9 cellular contexts compared by ENCODE assay signal in genomic region chr5:68424799-68425537, GRCh38.
DNase-seq lines count a peak whose midpoint lies in the region; ATAC-seq and TF ChIP-seq lines count a peak whose summit lies in the region.
"Had no signal": no experiment of that assay in that cellular context is flagged by ENCODE, and none has a peak within 500 bp of the region (broad histone marks: within the 10 kb centered on the region; RNA-seq: fewer than 3 reads in every experiment).

No MANE protein-coding gene starts in this region.

- WGBS in right cardiac atrium = 72% methylated on average over 6 of the region's 6 CpGs

- no peaks in the 10 kb centered on the region for H3K9me3 ChIP-seq in right cardiac atrium (ENCODE audit: control insufficient read depth, low read length)
- H3K9me3 ChIP-seq: thoracic aorta had no signal

- no peaks in the 10 kb centered on the region for H3K9me3 Mint-ChIP-seq in activated T-helper 1 cell treated with anti-CD3 and anti-CD28 coated beads, Interleukin-12 subunit alpha, Interleukin-12 subunit beta, Interleukin-2, Interleukin-4 antibody, amounts not matched to agents 30 ng/mL and 10 ng/mL and 1 ng/mL, durations not matched to agents 14 hours and 24 hours and 36 hours
- no peaks in the 10 kb centered on the region for H3K9me3 Mint-ChIP-seq in natural killer cell treated with Interleukin-12 subunit alpha and Interleukin-12 subunit beta and Interleukin-15 and Interleukin-18, amount 100 ng/mL, for 72 hours

- H3K27ac Mint-ChIP-seq in activated T-helper 1 cell treated with anti-CD3 and anti-CD28 coated beads, Interleukin-12 subunit alpha, Interleukin-12 subunit beta, Interleukin-2, Interleukin-4 antibody, amounts not matched to agents 30 ng/mL and 10 ng/mL and 1 ng/mL, durations not matched to agents 14 hours and 24 hours and 36 hours = peak overlapping the region; percentile 19
- H3K27ac Mint-ChIP-seq in natural killer cell treated with Interleukin-12 subunit alpha and Interleukin-12 subunit beta and Interleukin-15 and Interleukin-18, amount 100 ng/mL, for 72 hours = peak overlapping the region; percentile 48 to 80

- no peak for TF ChIP-seq CTCF in GM10248 (IDR thresholded peaks at IDR 0.05; ENCODE audit: control extremely low read depth, extremely low read depth, low read depth, missing control alignments)

- POLR2A ChIA-PET in GM10248 (lab: Yijun Ruan, JAX) = no interaction called here

- ATAC-seq in GM21423 (IDR thresholded peaks at IDR 0.05; ENCODE audit: unreplicated experiment) (peak; percentile 85), HG03565 (IDR thresholded peaks at IDR 0.05; ENCODE audit: unreplicated experiment) (peak; percentile 76), Right ventricle myocardium superior (ENCODE audit: poor library complexity) (no peak), right cardiac atrium (no peak)
- ATAC-seq in natural killer cell treated with Interleukin-12 subunit alpha and Interleukin-12 subunit beta and Interleukin-15 and Interleukin-18, amount 100 ng/mL, for 72 hours = peak; percentile 81

- no peaks in the 10 kb centered on the region for H3K27me3 ChIP-seq in right cardiac atrium (ENCODE audit: control insufficient read depth, insufficient read depth)

- peaks cover 5% of the 10 kb centered on the region for H3K27me3 Mint-ChIP-seq in activated T-helper 1 cell treated with anti-CD3 and anti-CD28 coated beads, Interleukin-12 subunit alpha, Interleukin-12 subunit beta, Interleukin-2, Interleukin-4 antibody, amounts not matched to agents 30 ng/mL and 10 ng/mL and 1 ng/mL, durations not matched to agents 14 hours and 24 hours and 36 hours (ENCODE audit: insufficient read depth)
- H3K27me3 Mint-ChIP-seq in natural killer cell treated with Interleukin-12 subunit alpha and Interleukin-12 subunit beta and Interleukin-15 and Interleukin-18, amount 100 ng/mL, for 72 hours = no peaks in the 10 kb centered on the region

- CTCF ChIA-PET in GM10248 (lab: Yijun Ruan, JAX) = interaction anchor here (0.9 to 2.6 kb wide), 6 partner anchors 9 to 133 kb away, joined by 3 to 9 read pairs (median 3); no protein-coding TSS in a partner anchor

- H3K4me1 ChIP-seq in right cardiac atrium (ENCODE audit: control insufficient read depth, insufficient read depth, low read length) = peaks cover 2% of the 10 kb centered on the region

- no peak overlapping the region for H3K4me3 ChIP-seq in right cardiac atrium (ENCODE audit: low read length)
- H3K4me3 ChIP-seq: thoracic aorta had no signal

- peak overlapping the region; percentile 6 for H3K4me3 Mint-ChIP-seq in activated T-helper 1 cell treated with anti-CD3 and anti-CD28 coated beads, Interleukin-12 subunit alpha, Interleukin-12 subunit beta, Interleukin-2, Interleukin-4 antibody, amounts not matched to agents 30 ng/mL and 10 ng/mL and 1 ng/mL, durations not matched to agents 14 hours and 24 hours and 36 hours
- peak overlapping the region; percentile 75 for H3K4me3 Mint-ChIP-seq in natural killer cell treated with Interleukin-12 subunit alpha and Interleukin-12 subunit beta and Interleukin-15 and Interleukin-18, amount 100 ng/mL, for 72 hours

- H3K36me3 Mint-ChIP-seq in activated T-helper 1 cell treated with anti-CD3 and anti-CD28 coated beads, Interleukin-12 subunit alpha, Interleukin-12 subunit beta, Interleukin-2, Interleukin-4 antibody, amounts not matched to agents 30 ng/mL and 10 ng/mL and 1 ng/mL, durations not matched to agents 14 hours and 24 hours and 36 hours (ENCODE audit: low read depth) = no peaks in the 10 kb centered on the region
- H3K36me3 Mint-ChIP-seq in natural killer cell treated with Interleukin-12 subunit alpha and Interleukin-12 subunit beta and Interleukin-15 and Interleukin-18, amount 100 ng/mL, for 72 hours = no peaks in the 10 kb centered on the region

- H3K27ac ChIP-seq in right cardiac atrium (ENCODE audit: low read length) = no peak overlapping the region
- H3K27ac ChIP-seq: thoracic aorta had no signal

- H3K4me1 Mint-ChIP-seq in activated T-helper 1 cell treated with anti-CD3 and anti-CD28 coated beads, Interleukin-12 subunit alpha, Interleukin-12 subunit beta, Interleukin-2, Interleukin-4 antibody, amounts not matched to agents 30 ng/mL and 10 ng/mL and 1 ng/mL, durations not matched to agents 14 hours and 24 hours and 36 hours (ENCODE audit: low read depth) = peaks cover 46% of the 10 kb centered on the region
- H3K4me1 Mint-ChIP-seq in natural killer cell treated with Interleukin-12 subunit alpha and Interleukin-12 subunit beta and Interleukin-15 and Interleukin-18, amount 100 ng/mL, for 72 hours (ENCODE audit: low read depth in 2 of 2) = peaks cover 51 to 54% of the 10 kb centered on the region in 2 donors

- intact Hi-C loops in activated T-helper 1 cell treated with anti-CD3 and anti-CD28 coated beads, Interleukin-12 subunit alpha, Interleukin-12 subunit beta, Interleukin-2, Interleukin-4 antibody, amounts not matched to agents 30 ng/mL and 10 ng/mL and 1 ng/mL, durations not matched to agents 14 hours and 24 hours and 36 hours (cut with micrococcal nuclease) = loop anchor here (1.0 kb wide), 4 partner anchors 9 to 56 kb away; no protein-coding TSS in a partner anchor
- intact Hi-C loops in Right ventricle myocardium superior (cut with DNase I) = no loop called here
- intact Hi-C loops in right cardiac atrium (cut with DNase I) = no loop called here

- DNase-seq in GM10248 (ENCODE audit: extremely low spot score) (peak; percentile 45), Right ventricle myocardium superior (no peak), GM19240 (ENCODE audit: insufficient read length, low spot score) (no peak), right cardiac atrium (no peak)
- peak; percentile 20 for DNase-seq in activated T-helper 1 cell treated with anti-CD3 and anti-CD28 coated beads, Interleukin-12 subunit alpha, Interleukin-12 subunit beta, Interleukin-2, Interleukin-4 antibody, amounts not matched to agents 30 ng/mL and 10 ng/mL and 1 ng/mL, durations not matched to agents 14 hours and 24 hours and 36 hours (ENCODE audit: low spot score)
- DNase-seq in natural killer cell treated with Interleukin-12 subunit alpha and Interleukin-12 subunit beta and Interleukin-15 and Interleukin-18, amount 100 ng/mL, for 72 hours (ENCODE audit: low spot score) = no peak

Comparison
In these comparisons a context has a peak if more than half of its experiments do, and no peak if none do; other contexts are left out.
1. DNase-seq: peak in GM10248 (single experiment) and activated T-helper 1 cell treated with anti-CD3 and anti-CD28 coated beads, Interleukin-12 subunit alpha, Interleukin-12 subunit beta, Interleukin-2, Interleukin-4 antibody, amounts not matched to agents 30 ng/mL and 10 ng/mL and 1 ng/mL, durations not matched to agents 14 hours and 24 hours and 36 hours (single experiment); none in natural killer cell treated with Interleukin-12 subunit alpha and Interleukin-12 subunit beta and Interleukin-15 and Interleukin-18, amount 100 ng/mL, for 72 hours (single experiment), Right ventricle myocardium superior (single experiment), GM19240 (single experiment) and right cardiac atrium (0 of 3).
2. ATAC-seq: peak in GM21423 (single experiment), HG03565 (single experiment) and natural killer cell treated with Interleukin-12 subunit alpha and Interleukin-12 subunit beta and Interleukin-15 and Interleukin-18, amount 100 ng/mL, for 72 hours (2 of 2); none in Right ventricle myocardium superior (single experiment) and right cardiac atrium (0 of 2).